ENCODE assay signal across 8 cellular contexts in genomic region chr2:177392373-177393246, GRCh38. TPM values are rescaled to one million over a fixed set of nuclear protein-coding genes. Genes with fewer than 3 reads are reported as not detected.
DNase-seq lines count a peak whose midpoint lies in the region; ATAC-seq and TF ChIP-seq lines count a peak whose summit lies in the region.

AGPS (plus strand) TSS chr2:177392773; CDS start chr2:177392790, 17 bp downstream.

- intact Hi-C loops in PC-3 (cut with micrococcal nuclease) = loop anchor here (2.0 kb wide), 2 partner anchors 24 to 130 kb away; no protein-coding TSS in a partner anchor

- H3K4me3 ChIP-seq in PC-3 (ENCODE audit: low read length) = peak within 1 kb of the TSS; percentile 89

- H3K9me3 ChIP-seq in PC-3 (ENCODE audit: low read length) = no peaks in the 10 kb centered on the region

- H3K4me3 Mint-ChIP-seq in naive thymus-derived CD8-positive, alpha-beta T cell = peak within 1 kb of the TSS; percentile 87 to 97 (median 92)

- peak within 1 kb of the TSS; percentile 89 for H2AFZ ChIP-seq in PC-3 (ENCODE audit: low read length)

- DNase-seq in D341Med (ENCODE audit: low spot score) = peak; percentile 84
- DNase-seq in HT1080 (ENCODE audit: low read depth) = peak; percentile 75
- DNase-seq in PC-3 = peak; percentile 77
- DNase-seq in activated T-cell treated with anti-CD3 and anti-CD28 coated beads, Interleukin-2, amount 50 U/mL, for 48 hours = peak; percentile 86 to 88
- DNase-seq in fibroblast of gingiva (ENCODE audit: low read depth) = peak; percentile 70
- DNase-seq in naive thymus-derived CD8-positive, alpha-beta T cell = peak; percentile 63 to 83 (median 69)
- DNase-seq in stimulated activated naive CD4-positive, alpha-beta T cell (lab: John Stamatoyannopoulos, UW) = peak; percentile 48 to 66 (median 60)

- no TSS peak for BruUV-seq in PC-3 (replicated peaks; lab: Mats Ljungman, UMichigan)

- H3K79me2 ChIP-seq in PC-3 (ENCODE audit: low read length) = peaks cover 49% of the 10 kb centered on the region

- H3K4me1 ChIP-seq in PC-3 (ENCODE audit: insufficient read depth, low read length) = peaks cover 47% of the 10 kb centered on the region

- peak within 1 kb of the TSS; percentile 79 to 96 (median 92) for H3K27ac Mint-ChIP-seq in naive thymus-derived CD8-positive, alpha-beta T cell

- H3K36me3 Mint-ChIP-seq in naive thymus-derived CD8-positive, alpha-beta T cell = peaks cover 0 to 13% (median 6%) of the 10 kb centered on the region in 3 donors

- H3K27me3 ChIP-seq in PC-3 (ENCODE audit: low read length) = no peaks in the 10 kb centered on the region

- H3K27ac ChIP-seq in PC-3 (ENCODE audit: low read length) = peak within 1 kb of the TSS; percentile 66

- peaks cover 13% of the 10 kb centered on the region for H4K20me1 ChIP-seq in PC-3 (ENCODE audit: low read length)

- no peaks in the 10 kb centered on the region for H3K36me3 ChIP-seq in PC-3 (ENCODE audit: low read depth, low read length)

- CTCF ChIA-PET in PC-3 (lab: Charles Lee) = interaction anchor here (0.6 to 0.7 kb wide), 3 partner anchors 59 to 117 kb away, joined by 3 to 10 read pairs (median 9); no protein-coding TSS in a partner anchor

- POLR2A ChIA-PET in PC-3 (lab: Charles Lee; ENCODE audit: unreplicated experiment) = interaction anchor here (0.7 kb wide), 1 partner anchor 124 kb away, joined by 4 read pairs; no protein-coding TSS in a partner anchor
- POLR2A ChIA-PET in naive thymus-derived CD8-positive, alpha-beta T cell (lab: Charles Lee) = interaction anchor here (0.7 to 4.0 kb wide), 7 partner anchors 9 to 228 kb away, joined by 3 to 32 read pairs (median 8); partner anchors contain the start of genes HNRNPA3 and NFE2L2

- no peaks in the 10 kb centered on the region for H3K9me3 Mint-ChIP-seq in naive thymus-derived CD8-positive, alpha-beta T cell

- H3F3A ChIP-seq in PC-3 (ENCODE audit: low read length, unreplicated experiment) = peaks cover 3% of the 10 kb centered on the region

- H3K9me2 ChIP-seq in PC-3 (replicated peaks; ENCODE audit: low read length) = no peaks in the 10 kb centered on the region

- ATAC-seq in GM21367 (IDR thresholded peaks at IDR 0.05; ENCODE audit: unreplicated experiment) = peak; percentile 84
- ATAC-seq in PC-3 = peak; percentile 55
- ATAC-seq in naive thymus-derived CD8-positive, alpha-beta T cell = peak; percentile 89 to 92

- H3K27me3 Mint-ChIP-seq in naive thymus-derived CD8-positive, alpha-beta T cell = no peaks in the 10 kb centered on the region

- H3K4me2 ChIP-seq in PC-3 (ENCODE audit: low read length) = peak within 1 kb of the TSS; percentile 88

- no peak for TF ChIP-seq CTCF in PC-3 (conservative IDR thresholded peaks at IDR 0.05; ENCODE audit: low read depth, low read length)

- peak within 1 kb of the TSS; percentile 91 for H3K9ac ChIP-seq in PC-3 (ENCODE audit: low read length)

- peaks cover 33 to 65% (median 52%) of the 10 kb centered on the region in 4 donors for H3K4me1 Mint-ChIP-seq in naive thymus-derived CD8-positive, alpha-beta T cell

RNA-seq across cellular contexts. Expression of gene AGPS, which starts in this region (rescaled TPM):
- total RNA-seq in HT1080 (2014; rRNA removed; shearing (Covaris generic)) = 69.5 and 89.0 TPM in 2 replicates
- 27.5 and 35.1 TPM in 2 replicates for polyA plus RNA-seq in HT1080 (2015; cell fraction: cytosol; rRNA removed)
- polyA plus RNA-seq in HT1080 (2015; cell fraction: nucleus; rRNA removed) = 39.4 and 44.0 TPM in 2 replicates
- 147 and 229 TPM in 2 replicates for total RNA-seq in PC-3 (2014; rRNA removed)
- total RNA-seq in naive thymus-derived CD8-positive, alpha-beta T cell = 10 to 100 TPM; 24.8 to 25.6 TPM
- 10 to 100 TPM; 13.0 to 16.3 (median 13.2) TPM for polyA plus RNA-seq in naive thymus-derived CD8-positive, alpha-beta T cell

Comparison
In these comparisons a context has a peak if more than half of its experiments do, and no peak if none do; other contexts are left out.
1. Peak in every context shown above with its lines: DNase-seq, ATAC-seq, H3K4me3 ChIP-seq and H3K27ac ChIP-seq.